In the genomic region with DNA sequence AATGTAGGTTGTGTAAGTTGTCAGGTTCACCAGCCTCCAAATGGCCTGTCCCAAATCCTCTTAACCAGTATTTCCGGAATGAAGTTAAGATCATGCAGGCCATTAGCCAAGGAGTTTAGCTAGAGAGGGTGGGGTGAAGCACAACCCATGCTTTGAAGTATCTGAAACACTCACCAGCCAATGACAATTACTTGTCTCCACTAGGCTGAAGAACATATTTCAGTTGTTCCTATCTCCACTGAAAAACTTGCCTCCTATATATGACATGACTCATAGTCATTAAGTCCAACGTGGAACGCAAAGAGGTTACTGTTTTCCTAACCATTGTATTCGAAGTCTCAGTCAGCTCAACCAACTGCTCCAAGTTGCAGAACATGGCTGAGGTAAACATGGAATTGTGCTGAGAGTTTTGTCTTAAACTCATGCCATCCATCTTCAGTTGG, we compare ENCODE assay signal across 12 cellular contexts. TPM values are rescaled to one million over a fixed set of nuclear protein-coding genes. Genes with fewer than 3 reads are reported as not detected.
DNase-seq lines count a peak whose midpoint lies in the region; ATAC-seq and TF ChIP-seq lines count a peak whose summit lies in the region.
"Had no signal": no experiment of that assay in that cellular context is flagged by ENCODE, and none has a peak within 500 bp of the region (broad histone marks: within the 10 kb centered on the region; RNA-seq: fewer than 3 reads in every experiment).

No MANE protein-coding gene starts in this region.

- H3K18ac ChIP-seq in IMR-90 (ENCODE audit: low read depth, low read length) = no peak overlapping the region

- CTCF ChIA-PET in IMR-90 (lab: Yijun Ruan, JAX) = no interaction called here

- TF ChIP-seq CTCF in IMR-90 (conservative IDR thresholded peaks at IDR 0.05; ENCODE audit: low read depth, low read length) (no peak), brain microvascular endothelial cell (IDR thresholded peaks at IDR 0.05; ENCODE audit: low read depth, low read length, missing control alignments) (no peak), adrenal gland (IDR thresholded peaks at IDR 0.05) (no peak), dorsolateral prefrontal cortex (IDR thresholded peaks at IDR 0.05 in 54 of 56, conservative IDR thresholded peaks at IDR 0.05 in 2 of 56; ENCODE audit: low read depth in 1 of 56, partially characterized antibody in 56 of 56) (no peak)

- no CpG with 5 or more reads among the region's 4 CpGs for WGBS in IMR-90 (ENCODE audit: extremely low coverage in 2 of 2, insufficient read length in 1 of 2), 2 experiments
- WGBS in adrenal gland, 4 donors = 84 to 93% (median 89%) methylated on average over 3 to 4 of the region's 4 CpGs

- no peaks in the 10 kb centered on the region for H3K27me3 Mint-ChIP-seq in naive thymus-derived CD8-positive, alpha-beta T cell

- H3K27ac ChIP-seq in IMR-90 (ENCODE audit: insufficient read depth, low read length) (no peak overlapping the region), brain microvascular endothelial cell (peak overlapping the region; percentile 27), adrenal gland (no peak overlapping the region), dorsolateral prefrontal cortex (no peak overlapping the region)
- H3K27ac ChIP-seq: cardiac muscle cell, HL-60, Peyer's patch had no signal

- H3K4me2 ChIP-seq in IMR-90 (ENCODE audit: low read depth, low read length) = no peak overlapping the region

- H4K91ac ChIP-seq in IMR-90 (ENCODE audit: insufficient read depth, low read depth, low read length) = no peak overlapping the region

- H3K9ac ChIP-seq in IMR-90 (ENCODE audit: low read depth, low read length) = no peak overlapping the region

- no peaks in the 10 kb centered on the region for H3K79me1 ChIP-seq in IMR-90 (ENCODE audit: low read depth in 1 of 2, low read length in 2 of 2)

- H3K4me3 Mint-ChIP-seq in naive thymus-derived CD8-positive, alpha-beta T cell = no peak overlapping the region

- no peak overlapping the region for H3K14ac ChIP-seq in IMR-90 (replicated peaks; ENCODE audit: low read depth, low read length)

- dilution Hi-C loops in IMR-90 (cut with HindIII; ENCODE audit: low sequenced_read_pairs, unreplicated experiment) = no loop called here

- no TSS peak for BruUV-seq in IMR-90 (replicated peaks; lab: Mats Ljungman, UMichigan)

- H2AK5ac ChIP-seq in IMR-90 (ENCODE audit: low read depth, low read length) = 0 out of 2 replicates have a peak overlapping the region, but pooled peaks have one; percentile 5

- H3K27me3 ChIP-seq in IMR-90 (ENCODE audit: control insufficient read depth, insufficient read depth, low read length) (peaks cover 2% of the 10 kb centered on the region; the same call in 1 of the 2 replicates), brain microvascular endothelial cell (replicated peaks) (no peaks in the 10 kb centered on the region), adrenal gland (no peaks in the 10 kb centered on the region), dorsolateral prefrontal cortex (no peaks in the 10 kb centered on the region)
- H3K27me3 ChIP-seq: cardiac muscle cell, Peyer's patch had no signal

- no peak overlapping the region for H2BK5ac ChIP-seq in IMR-90 (ENCODE audit: low read depth, low read length, poor library complexity, severe bottlenecking)

- no peak overlapping the region for H4K8ac ChIP-seq in IMR-90 (ENCODE audit: low read depth in 2 of 2, low read length in 2 of 2)

- H3K36me3 Mint-ChIP-seq in naive thymus-derived CD8-positive, alpha-beta T cell = peaks cover 0 to 8% (median 0%) of the 10 kb centered on the region in 3 donors

- H3K4me3 ChIP-seq in IMR-90 (ENCODE audit: insufficient read depth, low read depth, low read length) = no peak overlapping the region
- no peak overlapping the region for H3K4me3 ChIP-seq in brain microvascular endothelial cell (ENCODE audit: low read depth, low read length)
- no peak overlapping the region for H3K4me3 ChIP-seq in adrenal gland
- H3K4me3 ChIP-seq in dorsolateral prefrontal cortex = no peak overlapping the region
- H3K4me3 ChIP-seq: cardiac muscle cell, Peyer's patch had no signal

- DNase-seq in Daoy (ENCODE audit: low read depth) (peak; percentile 57), IMR-90 (peak; percentile 43), brain microvascular endothelial cell (no peak), adrenal gland (no peak), activated gamma-delta T cell treated with Interleukin-2 at 50 U/mL for 16 hours (no peak), dorsolateral prefrontal cortex (no peak)
- DNase-seq in naive thymus-derived CD8-positive, alpha-beta T cell = no peak
- DNase-seq: erythroblast, NCI-H446, Peyer's patch had no signal

- no peaks in the 10 kb centered on the region for H4K20me1 ChIP-seq in IMR-90 (ENCODE audit: insufficient read depth, low read length)

- H4K5ac ChIP-seq in IMR-90 (ENCODE audit: low read depth, low read length) = no peak overlapping the region

- no peak overlapping the region for H2BK20ac ChIP-seq in IMR-90 (ENCODE audit: low read depth, low read length)

- no peak overlapping the region for H3K4ac ChIP-seq in IMR-90 (ENCODE audit: low read depth, low read length)

- in situ Hi-C loops in IMR-90 (cut with MboI; ENCODE audit: low sequenced_read_pairs) (loop anchor here (25.0 kb wide), 1 partner anchor 583 kb away; a partner anchor contains a TSS), brain microvascular endothelial cell (cut with HindIII; ENCODE audit: low pct_ligation_motif_present, low sequenced_read_pairs) (no loop called here)

- ATAC-seq in IMR-90 (ENCODE audit: low read depth) = no peak
- ATAC-seq in naive thymus-derived CD8-positive, alpha-beta T cell = no peak

- H3K36me3 ChIP-seq in IMR-90 (ENCODE audit: control insufficient read depth, insufficient read depth, low read length) (no peaks in the 10 kb centered on the region), brain microvascular endothelial cell (replicated peaks) (no peaks in the 10 kb centered on the region), adrenal gland (replicated peaks in 1 of 2) (no peaks in the 10 kb centered on the region)
- H3K36me3 ChIP-seq: cardiac muscle cell had no signal

- H3K27ac Mint-ChIP-seq in naive thymus-derived CD8-positive, alpha-beta T cell = peak overlapping the region in 6 of 10 donors; percentile 51 to 91 (median 87)

- no peak overlapping the region for H2AK9ac ChIP-seq in IMR-90 (replicated peaks; ENCODE audit: low read depth, low read length, poor library complexity)

- no peaks in the 10 kb centered on the region for H3K4me1 ChIP-seq in IMR-90 (ENCODE audit: control insufficient read depth, insufficient read depth, low read length)
- H3K4me1 ChIP-seq in adrenal gland (replicated peaks in 1 of 2) = peaks cover 0 to 4% of the 10 kb centered on the region in 2 donors
- H3K4me1 ChIP-seq: Peyer's patch had no signal

- POLR2A ChIA-PET in IMR-90 (lab: Charles Lee; ENCODE audit: unreplicated experiment) = no interaction called here
- POLR2A ChIA-PET in naive thymus-derived CD8-positive, alpha-beta T cell (lab: Charles Lee) = no interaction called here

- no peak for TF ChIP-seq POLR2A in IMR-90 (IDR thresholded peaks at IDR 0.05; ENCODE audit: low read depth, low read length)
- TF ChIP-seq POLR2A in adrenal gland (IDR thresholded peaks at IDR 0.05) = no peak

- no peak overlapping the region for H2AFZ ChIP-seq in IMR-90 (replicated peaks; ENCODE audit: low read length, poor library complexity)

- peaks cover 0 to 11% (median 0%) of the 10 kb centered on the region in 9 donors for H3K9me3 Mint-ChIP-seq in naive thymus-derived CD8-positive, alpha-beta T cell

- H3K23ac ChIP-seq in IMR-90 (ENCODE audit: low read depth, low read length) = no peak overlapping the region

- H3K9me3 ChIP-seq in IMR-90 (ENCODE audit: control insufficient read depth, insufficient read depth, low read length) (no peaks in the 10 kb centered on the region; the same call in 1 of the 2 replicates), adrenal gland (replicated peaks in 1 of 3) (no peaks in the 10 kb centered on the region)
- H3K9me3 ChIP-seq: Peyer's patch had no signal

- H3K56ac ChIP-seq in IMR-90 (ENCODE audit: extremely low read depth, insufficient read depth, low read length) = no peak overlapping the region

- intact Hi-C loops in IMR-90 (cut with micrococcal nuclease) (no loop called here), adrenal gland (cut with DNase I) (no loop called here), dorsolateral prefrontal cortex (cut with DNase I) (no loop called here)

- no peak overlapping the region for H2BK15ac ChIP-seq in IMR-90 (ENCODE audit: low read depth, low read length)

- H2BK120ac ChIP-seq in IMR-90 (ENCODE audit: low read depth, low read length) = no peak overlapping the region

- peaks cover 17 to 61% (median 37%) of the 10 kb centered on the region in 4 donors for H3K4me1 Mint-ChIP-seq in naive thymus-derived CD8-positive, alpha-beta T cell

- TF ChIP-seq RAD21 in IMR-90 (IDR thresholded peaks at IDR 0.05; ENCODE audit: low read length) = no peak

- no peaks in the 10 kb centered on the region for H3K9me1 ChIP-seq in IMR-90 (ENCODE audit: insufficient read depth, low read length)

TF ChIP-seq in IMR-90, 13 proteins besides CTCF, POLR2A, EP300 and RAD21 (continues in another document):
- TF ChIP-seq MXI1 (IDR thresholded peaks at IDR 0.05; ENCODE audit: borderline replicate concordance, low read depth, low read length) (no peak), MAFK (IDR thresholded peaks at IDR 0.05; ENCODE audit: low read depth, low read length) (no peak)
- TF ChIP-seq, protein P1, sequence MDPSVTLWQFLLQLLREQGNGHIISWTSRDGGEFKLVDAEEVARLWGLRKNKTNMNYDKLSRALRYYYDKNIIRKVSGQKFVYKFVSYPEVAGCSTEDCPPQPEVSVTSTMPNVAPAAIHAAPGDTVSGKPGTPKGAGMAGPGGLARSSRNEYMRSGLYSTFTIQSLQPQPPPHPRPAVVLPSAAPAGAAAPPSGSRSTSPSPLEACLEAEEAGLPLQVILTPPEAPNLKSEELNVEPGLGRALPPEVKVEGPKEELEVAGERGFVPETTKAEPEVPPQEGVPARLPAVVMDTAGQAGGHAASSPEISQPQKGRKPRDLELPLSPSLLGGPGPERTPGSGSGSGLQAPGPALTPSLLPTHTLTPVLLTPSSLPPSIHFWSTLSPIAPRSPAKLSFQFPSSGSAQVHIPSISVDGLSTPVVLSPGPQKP (IDR thresholded peaks at IDR 0.05; ENCODE audit: borderline replicate concordance, low read depth, low read length) = no peak

RNA-seq across cellular contexts. Expression of a gene that starts 37.4 kb away (rescaled TPM):
- 10.4 and 12.6 TPM in 2 replicates for total RNA-seq in Daoy (2014; rRNA removed; shearing (Covaris generic))
- 4.4 and 5.0 TPM in 2 replicates for total RNA-seq in IMR-90 (2012; rRNA removed)
- polyA plus RNA-seq in IMR-90 (2012; rRNA removed) = 12.6 and 14.2 TPM in 2 replicates
- polyA plus RNA-seq in IMR-90 (2012; cell fraction: cytosol; rRNA removed) = 3.5 and 6.8 TPM in 2 replicates
- polyA plus RNA-seq in IMR-90 (2012; cell fraction: nucleus; rRNA removed; ENCODE audit: low replicate concordance) = 29.5 and 108 TPM in 2 replicates
- 100 to 1,000 TPM; 108 to 114 TPM for total RNA-seq in naive thymus-derived CD8-positive, alpha-beta T cell
- 100 to 1,000 TPM in 1 of 3 donors, 10 to 100 TPM in 2; 61.5 to 139 (median 84.3) TPM for polyA plus RNA-seq in naive thymus-derived CD8-positive, alpha-beta T cell
- 10 to 100 TPM in 7 of 8 donors, 1 to 10 TPM in 1; 5.0 to 29.7 (median 17.6) TPM for total RNA-seq in adrenal gland
- 10 to 100 TPM; 10.5 to 15.5 (median 13.9) TPM for polyA plus RNA-seq in adrenal gland
- total RNA-seq in dorsolateral prefrontal cortex = 10 to 100 TPM in 13 of 120 experiments, 1 to 10 TPM in 107; 1.6 to 33.7 (median 5.7) TPM

Comparison
In these comparisons a context has a peak if more than half of its experiments do, and no peak if none do; other contexts are left out.
1. DNase-seq: peak in Daoy (single experiment) and IMR-90 (single experiment); none in brain microvascular endothelial cell (single experiment), naive thymus-derived CD8-positive, alpha-beta T cell (0 of 10), adrenal gland (0 of 7), activated gamma-delta T cell treated with Interleukin-2 at 50 U/mL for 16 hours (single experiment) and dorsolateral prefrontal cortex (0 of 10).